Comparison of ENCODE assay signal across 16 cellular contexts in the genomic region with DNA sequence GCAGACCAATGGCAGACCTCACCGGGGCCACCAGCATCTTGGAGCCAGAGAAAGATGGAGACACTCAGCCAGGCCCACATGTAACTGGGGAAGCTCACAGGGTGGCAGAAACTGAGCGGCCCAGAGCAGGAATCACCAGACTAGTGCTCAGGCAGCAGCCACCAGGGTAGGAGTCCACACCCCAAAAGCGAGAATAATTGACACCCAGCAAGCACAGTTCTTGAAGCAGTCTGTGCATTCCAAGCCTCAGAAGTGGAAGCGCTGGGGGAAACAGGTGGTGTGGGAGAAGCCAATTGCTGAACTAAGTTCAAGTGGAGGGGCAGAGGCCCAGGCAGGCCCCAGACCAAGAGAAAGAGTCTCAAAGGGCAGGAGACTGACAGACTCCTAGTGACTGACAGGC. TPM values are rescaled to one million over a fixed set of nuclear protein-coding genes. Genes with fewer than 3 reads are reported as not detected.
DNase-seq lines count a peak whose midpoint lies in the region; ATAC-seq, FAIRE-seq and TF ChIP-seq lines count a peak whose summit lies in the region.
"Had no signal": no experiment of that assay in that cellular context is flagged by ENCODE, and none has a peak within 500 bp of the region (broad histone marks: within the 10 kb centered on the region; RNA-seq: fewer than 3 reads in every experiment).

No MANE protein-coding gene starts in this region.

- peak overlapping the region; percentile 67 for H3K27ac Mint-ChIP-seq in dendritic cell treated with granulocyte-macrophage colony-stimulating factor and Interleukin-4, amounts not matched to agents 40 ng/mL and 50 ng/mL, for 4 days
- H3K27ac Mint-ChIP-seq: activated CD4-positive, alpha-beta T cell treated with anti-CD3 and anti-CD28 coated beads, Interleukin-2, amount 10 ng/mL, durations not matched to agents 24 days and 14 days; activated T-helper 17 cell treated with anti-CD3 and anti-CD28 coated beads, Interleukin-2, amount 50 U/mL, for 72 hours; B cell; T-cell had no signal

- in situ Hi-C loops in GM13976 (cut with MboI; ENCODE audit: low sequenced_read_pairs, unreplicated experiment), result no loop called here

- no peak for TF ChIP-seq POLR2A in spleen (IDR thresholded peaks at IDR 0.05)

- DNase-seq in H7, result peak; percentile 23
- no peak for DNase-seq in keratinocyte (ENCODE audit: low read depth, low spot score)
- peak; percentile 57 for DNase-seq in spleen
- DNase-seq in GM20000 (ENCODE audit: low spot score), result no peak
- DNase-seq in activated T-cell treated with anti-CD3 and anti-CD28 coated beads, Interleukin-2, amount 50 U/mL, for 4 hours, result no peak
- DNase-seq in GM13976 (ENCODE audit: low spot score), result no peak
- DNase-seq: activated CD4-positive, alpha-beta T cell treated with anti-CD3 and anti-CD28 coated beads, Interleukin-2, amount 10 ng/mL, durations not matched to agents 24 days and 14 days; immature natural killer cell; T-cell had no signal

- H3K79me2 ChIP-seq in keratinocyte (ENCODE audit: control insufficient read depth, insufficient read depth, low read length), result peaks cover 2% of the 10 kb centered on the region

- no peak overlapping the region for H2AFZ ChIP-seq in keratinocyte (ENCODE audit: control insufficient read depth, low read length)

- TF ChIP-seq CTCF in keratinocyte (optimal IDR thresholded peaks at IDR 0.05 in 1 of 3, IDR thresholded peaks at IDR 0.05 in 1 of 3, conservative IDR thresholded peaks at IDR 0.05 in 1 of 3; ENCODE audit: extremely low read depth in 1 of 3, insufficient read depth in 2 of 3, low read length in 3 of 3) (no peak), spleen (IDR thresholded peaks at IDR 0.05 in 8 of 11, conservative IDR thresholded peaks at IDR 0.05 in 3 of 11) (no peak), GM20000 (IDR thresholded peaks at IDR 0.05; ENCODE audit: extremely low read depth, missing control alignments) (no peak), GM13976 (IDR thresholded peaks at IDR 0.05; ENCODE audit: borderline replicate concordance, control extremely low read depth, extremely low read depth, insufficient read depth, missing control alignments) (no peak)

- H3K9ac ChIP-seq in keratinocyte (ENCODE audit: control insufficient read depth, extremely low read depth, insufficient read depth, low read length), result peak overlapping the region; percentile 18

- H3K27ac ChIP-seq in keratinocyte (ENCODE audit: control insufficient read depth, insufficient read depth, low read length) (peak overlapping the region; percentile 47), spleen (peak overlapping the region; percentile 2 to 68 (median 51))

- intact Hi-C loops in dendritic cell treated with granulocyte-macrophage colony-stimulating factor and Interleukin-4, amounts not matched to agents 40 ng/mL and 50 ng/mL, for 4 days (cut with micrococcal nuclease), result no loop called here
- intact Hi-C loops in spleen (cut with DNase I; ENCODE audit: low total_unique reads), result no loop called here

- H3K4me1 ChIP-seq in keratinocyte (ENCODE audit: control insufficient read depth, extremely low read depth, insufficient read depth, low read length), result peaks cover 20% of the 10 kb centered on the region
- peaks cover 10 to 74% (median 34%) of the 10 kb centered on the region in 6 donors for H3K4me1 ChIP-seq in spleen
- H3K4me1 ChIP-seq: HAP-1 had no signal

- FAIRE-seq in keratinocyte (lab: Jason Lieb, UNC), result no peak

- peaks cover 3% of the 10 kb centered on the region for H3K9me1 ChIP-seq in keratinocyte (ENCODE audit: control insufficient read depth, extremely low read depth, insufficient read depth, low read length)

- no peak overlapping the region for H3K4me3 Mint-ChIP-seq in dendritic cell treated with granulocyte-macrophage colony-stimulating factor and Interleukin-4, amounts not matched to agents 40 ng/mL and 50 ng/mL, for 4 days
- no peak overlapping the region for H3K4me3 Mint-ChIP-seq in activated T-cell treated with anti-CD3 and anti-CD28 coated beads, Interleukin-2, amount 50 U/mL, for 4 hours
- H3K4me3 Mint-ChIP-seq: activated CD4-positive, alpha-beta T cell treated with anti-CD3 and anti-CD28 coated beads, Interleukin-2, amount 10 ng/mL, durations not matched to agents 24 days and 14 days; activated T-helper 17 cell treated with anti-CD3 and anti-CD28 coated beads, Interleukin-2, amount 50 U/mL, for 72 hours; B cell; immature natural killer cell; naive thymus-derived CD8-positive, alpha-beta T cell; T-cell had no signal

- no peak for ATAC-seq in HG02571 (IDR thresholded peaks at IDR 0.05; ENCODE audit: unreplicated experiment)
- ATAC-seq in activated T-cell treated with anti-CD3 and anti-CD28 coated beads, Interleukin-2, amount 50 U/mL, for 4 hours, result no peak
- ATAC-seq: activated T-helper 17 cell treated with anti-CD3 and anti-CD28 coated beads, Interleukin-2, amount 50 U/mL, for 72 hours; naive thymus-derived CD8-positive, alpha-beta T cell; T-cell had no signal

- no peaks in the 10 kb centered on the region for H3K9me3 Mint-ChIP-seq in dendritic cell treated with granulocyte-macrophage colony-stimulating factor and Interleukin-4, amounts not matched to agents 40 ng/mL and 50 ng/mL, for 4 days
- H3K9me3 Mint-ChIP-seq in activated T-cell treated with anti-CD3 and anti-CD28 coated beads, Interleukin-2, amount 50 U/mL, for 4 hours, result no peaks in the 10 kb centered on the region
- H3K9me3 Mint-ChIP-seq: activated CD4-positive, alpha-beta T cell treated with anti-CD3 and anti-CD28 coated beads, Interleukin-2, amount 10 ng/mL, durations not matched to agents 24 days and 14 days; activated T-helper 17 cell treated with anti-CD3 and anti-CD28 coated beads, Interleukin-2, amount 50 U/mL, for 72 hours; immature natural killer cell; naive thymus-derived CD8-positive, alpha-beta T cell; T-cell had no signal

- peak overlapping the region; percentile 8 for H3K4me2 ChIP-seq in keratinocyte (ENCODE audit: control insufficient read depth, extremely low read depth, insufficient read depth, low read depth, low read length)

- H4K20me1 ChIP-seq in keratinocyte (ENCODE audit: control insufficient read depth, extremely low read depth, insufficient read depth, low read length), result peaks cover 3% of the 10 kb centered on the region

- H3K9me3 ChIP-seq in keratinocyte (ENCODE audit: control insufficient read depth, low read depth, low read length) (no peaks in the 10 kb centered on the region), spleen (no peaks in the 10 kb centered on the region)
- H3K9me3 ChIP-seq: HAP-1 had no signal

- WGBS in spleen, 5 donors, result 62 to 81% (median 74%) methylated on average over 4 of the region's 4 CpGs

- dilution Hi-C loops in keratinocyte (cut with MboI; ENCODE audit: extremely low pct_ligation_motif_present, low sequenced_read_pairs), result no loop called here

- H3K27me3 ChIP-seq in H7 (ENCODE audit: control insufficient read depth, insufficient read depth, low read length) (no peaks in the 10 kb centered on the region), keratinocyte (ENCODE audit: control insufficient read depth, extremely low read depth, insufficient read depth, low read length) (no peaks in the 10 kb centered on the region), spleen (replicated peaks in 1 of 7) (no peaks in the 10 kb centered on the region)

- H3K4me1 Mint-ChIP-seq in dendritic cell treated with granulocyte-macrophage colony-stimulating factor and Interleukin-4, amounts not matched to agents 40 ng/mL and 50 ng/mL, for 4 days (ENCODE audit: low read depth), result peaks cover 37% of the 10 kb centered on the region
- no peaks in the 10 kb centered on the region for H3K4me1 Mint-ChIP-seq in activated T-cell treated with anti-CD3 and anti-CD28 coated beads, Interleukin-2, amount 50 U/mL, for 4 hours (ENCODE audit: low read depth)
- H3K4me1 Mint-ChIP-seq: activated CD4-positive, alpha-beta T cell treated with anti-CD3 and anti-CD28 coated beads, Interleukin-2, amount 10 ng/mL, durations not matched to agents 24 days and 14 days; activated T-helper 17 cell treated with anti-CD3 and anti-CD28 coated beads, Interleukin-2, amount 50 U/mL, for 72 hours; B cell; immature natural killer cell; T-cell had no signal

- no peaks in the 10 kb centered on the region for H3K27me3 Mint-ChIP-seq in dendritic cell treated with granulocyte-macrophage colony-stimulating factor and Interleukin-4, amounts not matched to agents 40 ng/mL and 50 ng/mL, for 4 days
- no peaks in the 10 kb centered on the region for H3K27me3 Mint-ChIP-seq in activated T-cell treated with anti-CD3 and anti-CD28 coated beads, Interleukin-2, amount 50 U/mL, for 4 hours (ENCODE audit: low read depth)
- H3K27me3 Mint-ChIP-seq: activated CD4-positive, alpha-beta T cell treated with anti-CD3 and anti-CD28 coated beads, Interleukin-2, amount 10 ng/mL, durations not matched to agents 24 days and 14 days; activated T-helper 17 cell treated with anti-CD3 and anti-CD28 coated beads, Interleukin-2, amount 50 U/mL, for 72 hours; B cell; naive thymus-derived CD8-positive, alpha-beta T cell; T-cell had no signal

- peaks cover 38% of the 10 kb centered on the region for H3K36me3 ChIP-seq in H7 (replicated peaks; ENCODE audit: control insufficient read depth, insufficient read depth, low read length)
- H3K36me3 ChIP-seq in keratinocyte (ENCODE audit: control insufficient read depth in 2 of 2, extremely low read depth in 1 of 2, insufficient read depth in 2 of 2, low read length in 2 of 2), result peaks cover 12 to 16% of the 10 kb centered on the region in 2 experiments
- peaks cover 0 to 75% (median 22%) of the 10 kb centered on the region in 6 donors for H3K36me3 ChIP-seq in spleen

- H3K36me3 Mint-ChIP-seq in dendritic cell treated with granulocyte-macrophage colony-stimulating factor and Interleukin-4, amounts not matched to agents 40 ng/mL and 50 ng/mL, for 4 days (ENCODE audit: low read depth), result peaks cover 87% of the 10 kb centered on the region
- no peaks in the 10 kb centered on the region for H3K36me3 Mint-ChIP-seq in activated T-cell treated with anti-CD3 and anti-CD28 coated beads, Interleukin-2, amount 50 U/mL, for 4 hours (ENCODE audit: insufficient read depth)
- H3K36me3 Mint-ChIP-seq: immature natural killer cell; naive thymus-derived CD8-positive, alpha-beta T cell; T-cell had no signal

- H3K4me3 ChIP-seq in H7 (ENCODE audit: insufficient read depth, low read depth, low read length), result no peak overlapping the region
- no peak overlapping the region for H3K4me3 ChIP-seq in keratinocyte (ENCODE audit: control insufficient read depth in 2 of 3, extremely low read depth in 1 of 3, insufficient read depth in 2 of 3, low read depth in 1 of 3, low read length in 3 of 3)
- H3K4me3 ChIP-seq in spleen, result no peak overlapping the region
- H3K4me3 ChIP-seq: HAP-1 had no signal

RNA-seq across cellular contexts. Expression of a gene that starts 8.0 kb away (rescaled TPM):
- 302 and 311 TPM in 2 replicates for total RNA-seq in H7 (2014; rRNA removed; shearing (Covaris generic))
- polyA plus RNA-seq in keratinocyte, result 54.7 to 63.3 TPM (median 55.0 TPM) in 3 replicates
- polyA plus RNA-seq in keratinocyte (2011; ENCODE audit: low read depth), result 18.0 TPM
- 36.7 and 49.5 TPM in 2 replicates for polyA plus RNA-seq in keratinocyte (2011; cell fraction: cytosol; rRNA removed)
- 32.6 and 42.1 TPM in 2 replicates for polyA plus RNA-seq in keratinocyte (2011; cell fraction: nucleus; rRNA removed)
- polyA plus RNA-seq in keratinocyte (2012; ENCODE audit: low replicate concordance), result 26.3 and 80.4 TPM in 2 replicates
- 68.2 to 233 TPM (median 73.7 TPM) in 3 replicates for polyA minus RNA-seq in keratinocyte
- 75.6 TPM for polyA minus RNA-seq in keratinocyte (2011; cell fraction: cytosol; rRNA and poly(A)+ RNA removed)
- polyA minus RNA-seq in keratinocyte (2011; cell fraction: nucleus; rRNA and poly(A)+ RNA removed), result 13.7 and 21.6 TPM in 2 replicates
- 10 to 100 TPM in 6 of 7 donors, 1 to 10 TPM in 1; 9.3 to 26.0 (median 12.0) TPM for total RNA-seq in spleen
- 10 to 100 TPM in 1 of 3 donors, 1 to 10 TPM in 2; 7.8 to 11.8 (median 7.9) TPM for polyA plus RNA-seq in spleen
- total RNA-seq in activated T-cell treated with anti-CD3 and anti-CD28 coated beads, Interleukin-2, amount 50 U/mL, for 4 hours, result 10 to 100 TPM; 29.7 to 53.1 (median 42.8) TPM

RNA-seq across cellular contexts. Expression of a gene that starts 10.7 kb away (rescaled TPM):
- total RNA-seq in H7 (2014; rRNA removed; shearing (Covaris generic)), result 17.0 and 21.5 TPM in 2 replicates
- polyA plus RNA-seq in keratinocyte (20.0 to 28.0 TPM (median 26.0 TPM) in 3 replicates), spleen (10 to 100 TPM; 24.8 to 41.5 (median 26.1) TPM)
- polyA plus RNA-seq in keratinocyte (2011; ENCODE audit: low read depth), result 14.1 TPM
- polyA plus RNA-seq in keratinocyte (2011; cell fraction: cytosol; rRNA removed), result 2.1 and 6.8 TPM in 2 replicates
- 8.5 and 14.4 TPM in 2 replicates for polyA plus RNA-seq in keratinocyte (2011; cell fraction: nucleus; rRNA removed)
- 43.4 and 78.1 TPM in 2 replicates for polyA plus RNA-seq in keratinocyte (2012; ENCODE audit: low replicate concordance)
- polyA minus RNA-seq in keratinocyte, result 1.6 to 8.4 TPM (median 2.4 TPM) in 3 replicates
- 58.5 TPM for polyA minus RNA-seq in keratinocyte (2011; cell fraction: cytosol; rRNA and poly(A)+ RNA removed)
- polyA minus RNA-seq in keratinocyte (2011; cell fraction: nucleus; rRNA and poly(A)+ RNA removed), result 1.5 and 3.5 TPM in 2 replicates
- total RNA-seq in spleen, result 10 to 100 TPM in 3 of 7 donors, 1 to 10 TPM in 4; 2.7 to 12.8 (median 7.6) TPM
- 10 to 100 TPM; 22.8 to 25.7 (median 23.2) TPM for total RNA-seq in activated T-cell treated with anti-CD3 and anti-CD28 coated beads, Interleukin-2, amount 50 U/mL, for 4 hours

RNA-seq across cellular contexts. Expression of a gene that starts 30.5 kb away (rescaled TPM):
- 0.52 and 1.3 TPM in 2 replicates for total RNA-seq in H7 (2014; rRNA removed; shearing (Covaris generic))
- polyA plus RNA-seq in keratinocyte, result 0.02 TPM in 1 of 3 replicates, not detected in the others
- polyA plus RNA-seq in keratinocyte (2011; ENCODE audit: low read depth), result 0.36 TPM
- not detected in 2 replicates for polyA plus RNA-seq in keratinocyte (2011; cell fraction: cytosol; rRNA removed)
- polyA plus RNA-seq in keratinocyte (2011; cell fraction: nucleus; rRNA removed), result 0.11 and 0.12 TPM in 2 replicates
- polyA plus RNA-seq in keratinocyte (2012; ENCODE audit: low replicate concordance), result not detected in 2 replicates
- polyA minus RNA-seq in keratinocyte, result not detected in 3 replicates
- not detected for polyA minus RNA-seq in keratinocyte (2011; cell fraction: cytosol; rRNA and poly(A)+ RNA removed)
- 0.32 TPM in 1 of 2 replicates, not detected in the other for polyA minus RNA-seq in keratinocyte (2011; cell fraction: nucleus; rRNA and poly(A)+ RNA removed)
- 1,000 to 10,000 TPM in 1 of 7 donors, 100 to 1,000 TPM in 6; 351 to 1,070 (median 406) TPM for total RNA-seq in spleen
- 1,000 to 10,000 TPM in 2 of 3 donors, 100 to 1,000 TPM in 1; 287 to 1,994 (median 1,275) TPM for polyA plus RNA-seq in spleen
- total RNA-seq in activated T-cell treated with anti-CD3 and anti-CD28 coated beads, Interleukin-2, amount 50 U/mL, for 4 hours, result under 1 TPM; 0.30 to 0.73 (median 0.40) TPM
- total RNA-seq: M059J had no signal
- polyA plus RNA-seq: naive thymus-derived CD8-positive, alpha-beta T cell had no signal

Comparison
In these comparisons a context has a peak if more than half of its experiments do, and no peak if none do; other contexts are left out.
1. DNase-seq: peak in H7 (single experiment) and spleen (single experiment); none in keratinocyte (single experiment), GM20000 (single experiment), activated T-cell treated with anti-CD3 and anti-CD28 coated beads, Interleukin-2, amount 50 U/mL, for 4 hours (single experiment) and GM13976 (single experiment).
2. RNA of a gene that starts 30.5 kb away (total RNA-seq): 351 to 1,070 TPM in spleen; 0.52 to 1.3 TPM in H7 and 0.30 to 0.73 TPM in activated T-cell treated with anti-CD3 and anti-CD28 coated beads, Interleukin-2, amount 50 U/mL, for 4 hours; every median in the first group is over 100 times any median in the second.